ENCODE assay signal across 8 cellular contexts in the genomic region with DNA sequence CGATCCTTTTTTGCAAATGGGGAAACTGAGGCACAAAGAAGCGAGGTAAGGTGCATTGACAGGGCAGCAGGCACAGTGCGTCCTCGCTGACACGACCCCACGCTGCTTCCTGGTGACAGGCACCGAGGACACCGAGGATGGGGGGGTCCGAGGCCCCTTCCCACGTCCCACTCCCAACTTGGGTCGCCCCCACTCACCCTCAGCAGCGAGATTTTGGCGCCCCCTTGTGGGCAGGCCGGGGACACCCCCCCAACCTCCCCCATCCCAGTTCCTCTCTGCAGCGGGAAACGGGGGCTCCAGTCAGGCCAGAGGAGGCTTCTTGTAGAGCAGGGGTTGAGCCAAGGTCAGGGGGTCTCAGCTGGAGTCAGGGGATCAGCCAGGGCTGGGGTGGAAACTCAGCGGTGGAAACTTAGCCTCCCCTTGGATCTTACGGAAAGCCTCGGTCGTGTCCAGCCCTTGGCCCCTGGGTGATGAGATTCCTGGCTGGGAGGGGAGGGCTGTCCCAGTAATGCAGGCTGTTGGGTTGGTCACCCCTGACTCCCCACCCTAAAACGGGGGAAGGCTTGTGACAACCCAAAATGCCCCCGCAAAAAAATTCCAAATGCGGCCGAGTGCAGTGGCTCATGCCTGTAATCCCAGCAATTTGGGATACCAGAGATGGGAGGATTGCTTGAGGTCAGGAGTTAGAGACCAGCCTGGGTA. TPM values are rescaled to one million over a fixed set of nuclear protein-coding genes. Genes with fewer than 3 reads are reported as not detected.
DNase-seq lines count a peak whose midpoint lies in the region; ATAC-seq and TF ChIP-seq lines count a peak whose summit lies in the region.

No MANE protein-coding gene starts in this region.

- H3K79me2 ChIP-seq in Loucy (ENCODE audit: insufficient read depth, low read length) = peaks cover 43% of the 10 kb centered on the region

- DNase-seq in BE2C = peak; percentile 50
- peak; percentile 66 for DNase-seq in activated naive CD8-positive, alpha-beta T cell treated with anti-CD3 and anti-CD28 coated beads, Interleukin-2, amount 10 ng/mL, durations not matched to agents 7 days and 5 days
- peak; percentile 53 for DNase-seq in islet precursor cell
- peak in 5 of 6 experiments; percentile 12 to 35 (median 23) for DNase-seq in stimulated activated naive CD4-positive, alpha-beta T cell (lab: John Stamatoyannopoulos, UW)
- DNase-seq in NCI-H2107 (lab: John Stamatoyannopoulos, UW) = no peak
- no peak for DNase-seq in NCI-H1092 (lab: John Stamatoyannopoulos, UW)

- H3K27me3 ChIP-seq in BE2C = peaks cover 3% of the 10 kb centered on the region; the same call in 1 of the 2 replicates
- no peaks in the 10 kb centered on the region for H3K27me3 ChIP-seq in Loucy (ENCODE audit: insufficient read depth, low read length, poor library complexity, severe bottlenecking)

- no peaks in the 10 kb centered on the region for H3K36me3 Mint-ChIP-seq in activated naive CD8-positive, alpha-beta T cell treated with anti-CD3 and anti-CD28 coated beads, Interleukin-2, amount 10 ng/mL, durations not matched to agents 7 days and 5 days

- H3K36me3 ChIP-seq in BE2C (no peaks in the 10 kb centered on the region), Loucy (ENCODE audit: insufficient read depth, low read length) (peaks cover 9% of the 10 kb centered on the region; the same call in 1 of the 2 replicates)

- H3K9me2 ChIP-seq in Loucy (replicated peaks; ENCODE audit: low read depth, low read length) = peaks cover 4% of the 10 kb centered on the region; the same call in 1 of the 2 replicates

- H3K9ac ChIP-seq in Loucy (ENCODE audit: low read depth, low read length, poor library complexity, severe bottlenecking) = no peak overlapping the region

- POLR2A ChIA-PET in activated naive CD8-positive, alpha-beta T cell treated with anti-CD3 and anti-CD28 coated beads, Interleukin-2, amount 10 ng/mL, durations not matched to agents 7 days and 5 days (lab: Charles Lee) = interaction anchor here (0.6 kb wide), 2 partner anchors 33 to 54 kb away, joined by 3 to 4 read pairs; no protein-coding TSS in a partner anchor

- peaks cover 2% of the 10 kb centered on the region for H3K9me3 Mint-ChIP-seq in activated naive CD8-positive, alpha-beta T cell treated with anti-CD3 and anti-CD28 coated beads, Interleukin-2, amount 10 ng/mL, durations not matched to agents 7 days and 5 days

- H3K4me1 ChIP-seq in BE2C (no peaks in the 10 kb centered on the region; the same call in 1 of the 2 replicates), Loucy (ENCODE audit: insufficient read depth, low read length, poor library complexity, severe bottlenecking) (peaks cover 23% of the 10 kb centered on the region)

- no peak overlapping the region for H3K4me2 ChIP-seq in Loucy (ENCODE audit: low read depth, low read length, poor library complexity, severe bottlenecking)

- no peak overlapping the region for H3K4me3 ChIP-seq in BE2C (ENCODE audit: low read depth, low read length)
- H3K4me3 ChIP-seq in Loucy (ENCODE audit: low read length, poor library complexity, severe bottlenecking) = no peak overlapping the region

- H3K27me3 Mint-ChIP-seq in activated naive CD8-positive, alpha-beta T cell treated with anti-CD3 and anti-CD28 coated beads, Interleukin-2, amount 10 ng/mL, durations not matched to agents 7 days and 5 days = peaks cover 2% of the 10 kb centered on the region

- no peak for ATAC-seq in activated naive CD8-positive, alpha-beta T cell treated with anti-CD3 and anti-CD28 coated beads, Interleukin-2, amount 10 ng/mL, durations not matched to agents 7 days and 5 days (ENCODE audit: low read depth)
- no peak for ATAC-seq in HG03196 (IDR thresholded peaks at IDR 0.05; ENCODE audit: unreplicated experiment)

- no peak overlapping the region for H2AFZ ChIP-seq in Loucy (ENCODE audit: low read length)

- no peaks in the 10 kb centered on the region for H3K4me1 Mint-ChIP-seq in activated naive CD8-positive, alpha-beta T cell treated with anti-CD3 and anti-CD28 coated beads, Interleukin-2, amount 10 ng/mL, durations not matched to agents 7 days and 5 days

- H3K4me3 Mint-ChIP-seq in activated naive CD8-positive, alpha-beta T cell treated with anti-CD3 and anti-CD28 coated beads, Interleukin-2, amount 10 ng/mL, durations not matched to agents 7 days and 5 days = no peak overlapping the region

- H3K9me3 ChIP-seq in BE2C (no peaks in the 10 kb centered on the region), Loucy (ENCODE audit: insufficient read depth, low read depth, low read length) (no peaks in the 10 kb centered on the region)

- H3K27ac Mint-ChIP-seq in activated naive CD8-positive, alpha-beta T cell treated with anti-CD3 and anti-CD28 coated beads, Interleukin-2, amount 10 ng/mL, durations not matched to agents 7 days and 5 days = no peak overlapping the region

- H4K20me1 ChIP-seq in Loucy (ENCODE audit: insufficient read depth, low read length, poor library complexity, severe bottlenecking) = peaks cover 16% of the 10 kb centered on the region

- TF ChIP-seq CTCF in BE2C (IDR thresholded peaks at IDR 0.05; ENCODE audit: low read depth, low read length) (peak; percentile 76), Loucy (conservative IDR thresholded peaks at IDR 0.05; ENCODE audit: low read length) (peak; percentile 90)

- no peaks in the 10 kb centered on the region for H3F3A ChIP-seq in Loucy (ENCODE audit: low read depth)

RNA-seq across cellular contexts. Expression of a gene that starts 8.2 kb away (rescaled TPM):
- not detected for polyA plus RNA-seq in BE2C (2012; ENCODE audit: insufficient read depth, insufficient read length, low read depth)
- 1 to 10 TPM; 5.2 to 6.0 TPM for total RNA-seq in activated naive CD8-positive, alpha-beta T cell treated with anti-CD3 and anti-CD28 coated beads, Interleukin-2, amount 10 ng/mL, durations not matched to agents 7 days and 5 days

RNA-seq across cellular contexts. Expression of a gene that starts 11.1 kb away (rescaled TPM):
- not detected for polyA plus RNA-seq in BE2C (2012; ENCODE audit: insufficient read depth, insufficient read length, low read depth)
- not detected for total RNA-seq in activated naive CD8-positive, alpha-beta T cell treated with anti-CD3 and anti-CD28 coated beads, Interleukin-2, amount 10 ng/mL, durations not matched to agents 7 days and 5 days

RNA-seq across cellular contexts. Expression of a gene that starts 28.4 kb away (rescaled TPM):
- polyA plus RNA-seq in BE2C (2012; ENCODE audit: insufficient read depth, insufficient read length, low read depth) = 76.3 TPM
- total RNA-seq in activated naive CD8-positive, alpha-beta T cell treated with anti-CD3 and anti-CD28 coated beads, Interleukin-2, amount 10 ng/mL, durations not matched to agents 7 days and 5 days = 10 to 100 TPM in 1 of 2 experiments, 1 to 10 TPM in 1; 9.9 to 12.1 TPM

RNA-seq across cellular contexts. Expression of a gene that starts 34.0 kb away (rescaled TPM):
- 79.6 TPM for polyA plus RNA-seq in BE2C (2012; ENCODE audit: insufficient read depth, insufficient read length, low read depth)
- 10 to 100 TPM; 82.9 to 83.6 TPM for total RNA-seq in activated naive CD8-positive, alpha-beta T cell treated with anti-CD3 and anti-CD28 coated beads, Interleukin-2, amount 10 ng/mL, durations not matched to agents 7 days and 5 days

Comparison
In these comparisons a context has a peak if more than half of its experiments do, and no peak if none do; other contexts are left out.
1. DNase-seq: peak in BE2C (single experiment), activated naive CD8-positive, alpha-beta T cell treated with anti-CD3 and anti-CD28 coated beads, Interleukin-2, amount 10 ng/mL, durations not matched to agents 7 days and 5 days (single experiment), islet precursor cell (single experiment) and stimulated activated naive CD4-positive, alpha-beta T cell (5 of 6); none in NCI-H2107 (single experiment) and NCI-H1092 (single experiment).